In the genomic region with DNA sequence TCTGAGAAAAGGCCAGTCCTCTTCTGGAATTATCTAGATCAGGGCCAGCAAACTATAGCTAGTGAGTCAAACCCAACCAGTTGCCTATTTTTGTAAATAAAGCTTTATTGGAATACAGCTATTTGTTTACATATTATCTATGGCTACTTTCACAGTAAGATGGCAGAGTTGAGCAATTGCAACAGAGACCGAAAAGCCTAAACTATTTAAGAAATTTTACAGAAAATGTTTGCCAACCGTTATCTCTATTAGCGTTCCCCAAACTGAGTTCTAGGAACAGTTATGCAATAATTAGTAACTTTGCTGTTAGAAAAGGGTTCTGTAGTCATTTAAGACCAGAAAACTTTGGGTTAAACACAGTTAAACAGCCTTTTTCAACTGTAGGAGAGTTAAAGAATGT, we compare ENCODE assay signal across 37 cellular contexts. TPM values are rescaled to one million over a fixed set of nuclear protein-coding genes. Genes with fewer than 3 reads are reported as not detected.
"Had no signal": no experiment of that assay in that cellular context is flagged by ENCODE, and none has a peak within 500 bp of the region (broad histone marks: within the 10 kb centered on the region; RNA-seq: fewer than 3 reads in every experiment).

No MANE protein-coding gene starts in this region.

- H3K36me3 Mint-ChIP-seq: activated naive CD4-positive, alpha-beta T cell treated with anti-CD3 and anti-CD28 coated beads, Interleukin-2, amount 10 ng/mL, durations not matched to agents 7 days and 5 days; activated naive CD4-positive, alpha-beta T cell treated with anti-CD3 and anti-CD28 coated beads, Interleukin-2, amount 50 U/mL, for 72 hours; activated naive CD8-positive, alpha-beta T cell treated with anti-CD3 and anti-CD28 coated beads, Interleukin-2, amount 10 ng/mL, durations not matched to agents 7 days and 5 days had no signal

- ATAC-seq: activated CD4-positive, CD25-positive, alpha-beta regulatory T cell treated with anti-CD3 and anti-CD28 coated beads, Interleukin-2, amount 50 U/mL, for 24 hours; activated CD8-positive, alpha-beta T cell treated with anti-CD3 and anti-CD28 coated beads for 36 hours; activated naive CD4-positive, alpha-beta T cell treated with anti-CD3 and anti-CD28 coated beads, Interleukin-2, amount 50 U/mL, for 72 hours; activated T-cell treated with anti-CD3 and anti-CD28 coated beads, Interleukin-2, amount 50 U/mL, for 72 hours; body of pancreas; gastroesophageal sphincter; heart right ventricle; T-helper 17 cell had no signal

- H3K4me3 ChIP-seq: body of pancreas, colonic mucosa, esophagus squamous epithelium, gastroesophageal sphincter, heart right ventricle had no signal

- H3K4me1 Mint-ChIP-seq: activated B cell treated with CpG ODN at 0.5 μM for 24 hours; activated naive CD4-positive, alpha-beta T cell treated with anti-CD3 and anti-CD28 coated beads, Interleukin-2, amount 10 ng/mL, durations not matched to agents 7 days and 5 days; activated naive CD8-positive, alpha-beta T cell treated with anti-CD3 and anti-CD28 coated beads, Interleukin-2, amount 10 ng/mL, durations not matched to agents 7 days and 5 days; T-helper 17 cell had no signal

- FAIRE-seq: endometrium, endothelial cell of umbilical vein had no signal

- H3K9me3 Mint-ChIP-seq: activated B cell treated with CpG ODN at 0.5 μM for 24 hours; activated CD8-positive, alpha-beta T cell treated with anti-CD3 and anti-CD28 coated beads for 36 hours; activated naive CD4-positive, alpha-beta T cell treated with anti-CD3 and anti-CD28 coated beads, Interleukin-2, amount 10 ng/mL, durations not matched to agents 7 days and 5 days; activated naive CD4-positive, alpha-beta T cell treated with anti-CD3 and anti-CD28 coated beads, Interleukin-2, amount 50 U/mL, for 72 hours; activated naive CD8-positive, alpha-beta T cell treated with anti-CD3 and anti-CD28 coated beads, Interleukin-2, amount 10 ng/mL, durations not matched to agents 7 days and 5 days; activated T-cell treated with anti-CD3 and anti-CD28 coated beads, Interleukin-2, amount 50 U/mL, for 24 hours; activated T-cell treated with anti-CD3 and anti-CD28 coated beads, Interleukin-2, amount 50 U/mL, for 72 hours; T-helper 2 cell treated with Interferon-gamma antibody and Interleukin-4, amounts not matched to agents 5 μg/mL and 100 μg/mL, for 36 hours had no signal

- H3K4me3 Mint-ChIP-seq: activated B cell treated with CpG ODN at 0.5 μM for 24 hours; activated CD8-positive, alpha-beta T cell treated with anti-CD3 and anti-CD28 coated beads for 36 hours; activated naive CD4-positive, alpha-beta T cell treated with anti-CD3 and anti-CD28 coated beads, Interleukin-2, amount 10 ng/mL, durations not matched to agents 7 days and 5 days; activated naive CD8-positive, alpha-beta T cell treated with anti-CD3 and anti-CD28 coated beads, Interleukin-2, amount 10 ng/mL, durations not matched to agents 7 days and 5 days; activated T-cell treated with anti-CD3 and anti-CD28 coated beads, Interleukin-2, amount 50 U/mL, for 24 hours; activated T-cell treated with anti-CD3 and anti-CD28 coated beads, Interleukin-2, amount 50 U/mL, for 72 hours; T-helper 17 cell; T-helper 2 cell treated with Interferon-gamma antibody and Interleukin-4, amounts not matched to agents 5 μg/mL and 100 μg/mL, for 36 hours had no signal

- H3K36me3 ChIP-seq: colonic mucosa, esophagus squamous epithelium, gastroesophageal sphincter, heart right ventricle, WERI-Rb-1 had no signal

- H3K27ac ChIP-seq: body of pancreas, colonic mucosa, epithelial cell of prostate, esophagus squamous epithelium, gastroesophageal sphincter, heart right ventricle, WERI-Rb-1 had no signal

- H3K9me3 ChIP-seq: body of pancreas, colonic mucosa, esophagus squamous epithelium, gastroesophageal sphincter had no signal

- H3K4me1 ChIP-seq: body of pancreas, colonic mucosa, esophagus squamous epithelium, gastroesophageal sphincter, heart right ventricle had no signal

- DNase-seq: activated B cell treated with CpG ODN at 0.5 μM for 24 hours; activated CD4-positive, alpha-beta T cell treated with anti-CD3 and anti-CD28 coated beads for 48 hours; activated CD4-positive, alpha-beta T cell treated with anti-CD3 and anti-CD28 coated beads, Interleukin-2, amount 50 U/mL, for 1 hour; activated CD4-positive, alpha-beta T cell treated with anti-CD3 and anti-CD28 coated beads, Interleukin-2, amount 50 U/mL, for 48 hours; activated CD8-positive, alpha-beta memory T cell treated with anti-CD3 and anti-CD28 coated beads for 24 hours; activated CD8-positive, alpha-beta memory T cell treated with anti-CD3 and anti-CD28 coated beads, Interleukin-2, amount 50 U/mL, for 4 hours; activated CD8-positive, alpha-beta T cell treated with anti-CD3 and anti-CD28 coated beads for 36 hours; activated gamma-delta T cell; activated naive CD4-positive, alpha-beta T cell; activated naive CD4-positive, alpha-beta T cell treated with anti-CD3 and anti-CD28 coated beads, Interleukin-2, amount 10 ng/mL, durations not matched to agents 7 days and 5 days; activated naive CD8-positive, alpha-beta T cell treated with anti-CD3 and anti-CD28 coated beads, Interleukin-2, amount 10 ng/mL, durations not matched to agents 7 days and 5 days; activated T-cell treated with anti-CD3 and anti-CD28 coated beads, Interleukin-2, amount 50 U/mL, for 24 hours; activated T-cell treated with anti-CD3 and anti-CD28 coated beads, Interleukin-2, amount 50 U/mL, for 72 hours; amniotic stem cell; anterior cingulate cortex; body of pancreas; caudate nucleus; colonic mucosa; effector CD8-positive, alpha-beta T cell; esophagus squamous epithelium; foreskin melanocyte; heart right ventricle; T-helper 1 cell; T-helper 17 cell; T1000; WERI-Rb-1 had no signal

- H3K27me3 Mint-ChIP-seq: activated B cell treated with CpG ODN at 0.5 μM for 24 hours; activated CD8-positive, alpha-beta T cell treated with anti-CD3 and anti-CD28 coated beads for 36 hours; activated naive CD4-positive, alpha-beta T cell treated with anti-CD3 and anti-CD28 coated beads, Interleukin-2, amount 10 ng/mL, durations not matched to agents 7 days and 5 days; T-helper 17 cell had no signal

- H3K27ac Mint-ChIP-seq: activated B cell treated with CpG ODN at 0.5 μM for 24 hours; activated CD8-positive, alpha-beta T cell treated with anti-CD3 and anti-CD28 coated beads for 36 hours; activated naive CD4-positive, alpha-beta T cell treated with anti-CD3 and anti-CD28 coated beads, Interleukin-2, amount 10 ng/mL, durations not matched to agents 7 days and 5 days; activated naive CD4-positive, alpha-beta T cell treated with anti-CD3 and anti-CD28 coated beads, Interleukin-2, amount 50 U/mL, for 72 hours; activated naive CD8-positive, alpha-beta T cell treated with anti-CD3 and anti-CD28 coated beads, Interleukin-2, amount 10 ng/mL, durations not matched to agents 7 days and 5 days; activated T-cell treated with anti-CD3 and anti-CD28 coated beads, Interleukin-2, amount 50 U/mL, for 24 hours; activated T-cell treated with anti-CD3 and anti-CD28 coated beads, Interleukin-2, amount 50 U/mL, for 72 hours; T-helper 17 cell; T-helper 2 cell treated with Interferon-gamma antibody and Interleukin-4, amounts not matched to agents 5 μg/mL and 100 μg/mL, for 36 hours had no signal

- H3K27me3 ChIP-seq: body of pancreas, colonic mucosa, esophagus squamous epithelium, gastroesophageal sphincter had no signal

RNA-seq across cellular contexts. Expression of a gene that starts 10.5 kb away (rescaled TPM):
- total RNA-seq: activated B cell treated with CpG ODN at 0.5 μM for 24 hours; activated CD8-positive, alpha-beta T cell treated with anti-CD3 and anti-CD28 coated beads for 36 hours; activated naive CD4-positive, alpha-beta T cell treated with anti-CD3 and anti-CD28 coated beads, Interleukin-2, amount 50 U/mL, for 72 hours; activated naive CD8-positive, alpha-beta T cell treated with anti-CD3 and anti-CD28 coated beads, Interleukin-2, amount 10 ng/mL, durations not matched to agents 7 days and 5 days; activated T-cell treated with anti-CD3 and anti-CD28 coated beads, Interleukin-2, amount 50 U/mL, for 72 hours; body of pancreas; chondrocyte; colonic mucosa; dermis microvascular lymphatic vessel endothelial cell; endothelial cell of umbilical vein; esophagus squamous epithelium; fibroblast of lung; gastroesophageal sphincter; heart right ventricle; T-helper 17 cell had no signal
- polyA plus RNA-seq: endothelial cell of umbilical vein, esophagus, fibroblast of lung, heart right ventricle had no signal
